In genomic region chr19:16361254-16361653, GRCh38 we compare ENCODE assay signal across 17 cellular contexts. TPM values are rescaled to one million over a fixed set of nuclear protein-coding genes. Genes with fewer than 3 reads are reported as not detected.
A peak's percentile ranks its signal among the peaks of the same experiment; 100 is the strongest.
DNase-seq lines count a peak whose midpoint lies in the region; ATAC-seq, FAIRE-seq and TF ChIP-seq lines count a peak whose summit lies in the region.
"Had no signal": no experiment of that assay in that cellular context is flagged by ENCODE, and none has a peak within 500 bp of the region (broad histone marks: within the 10 kb centered on the region; RNA-seq: fewer than 3 reads in every experiment).

No MANE protein-coding gene starts in this region.

- H2AFZ ChIP-seq in GM23248 (peak overlapping the region; percentile 6; the same call in 1 of the 2 replicates), K562 (ENCODE audit: low read depth, low read length) (no peak overlapping the region)

- peak overlapping the region; percentile 25 for H3K4me2 ChIP-seq in GM23248 (ENCODE audit: unreplicated experiment)
- H3K4me2 ChIP-seq in K562 (ENCODE audit: insufficient read depth, low read length): no peak overlapping the region

- H4K20me1 ChIP-seq in GM23248 (ENCODE audit: insufficient read depth) (no peaks in the 10 kb centered on the region), K562 (replicated peaks; ENCODE audit: control insufficient read depth, insufficient read depth, low read length) (peaks cover 4% of the 10 kb centered on the region; the same call in 1 of the 2 replicates)

- WGBS in GM23248 (ENCODE audit: low coverage in 1 of 2, low lambda C conversion rate in 2 of 2, missing lambda C conversion rate in 2 of 2), 2 experiments: 23 to 25% methylated on average over 13 of the region's 13 CpGs
- 85% methylated on average over 13 of the region's 13 CpGs for WGBS in K562 (ENCODE audit: insufficient coverage, low coverage, missing lambda C conversion rate)
- WGBS in prostate gland: 40% methylated on average over 13 of the region's 13 CpGs

- H3K27me3 ChIP-seq in GM23248 (replicated peaks; ENCODE audit: insufficient read depth) (no peaks in the 10 kb centered on the region), K562 (ENCODE audit: control insufficient read depth in 2 of 2, insufficient read depth in 2 of 2, low read length in 2 of 2) (no peaks in the 10 kb centered on the region), prostate gland (replicated peaks; ENCODE audit: insufficient read depth) (no peaks in the 10 kb centered on the region)

- H3K4me1 Mint-ChIP-seq in T-helper 1 cell treated with Interleukin-12 subunit alpha and Interleukin-12 subunit beta and Interleukin-4 antibody, amounts not matched to agents 30 μg/mL and 1 μg/mL, for 36 hours (ENCODE audit: low read depth): peaks cover 75% of the 10 kb centered on the region

- intact Hi-C loops in K562 (cut with micrococcal nuclease): no loop called here
- intact Hi-C loops in prostate gland (cut with DNase I): no loop called here

- H3K9me2 ChIP-seq in GM23248 (ENCODE audit: insufficient read depth): no peaks in the 10 kb centered on the region

- ATAC-seq in K562: no peak
- ATAC-seq: CD8-positive, alpha-beta T cell; left lobe of liver had no signal

- POLR2A ChIA-PET in K562 (lab: Yijun Ruan, JAX): interaction anchor here (0.7 to 1.4 kb wide), 2 partner anchors 8 to 10 kb away, joined by 3 to 4 read pairs; no protein-coding TSS in a partner anchor

- no peak overlapping the region for H3K9ac ChIP-seq in GM23248
- H3K9ac ChIP-seq in K562 (ENCODE audit: insufficient read depth in 1 of 2, low read depth in 2 of 2, low read length in 2 of 2): no peak overlapping the region

- no peaks in the 10 kb centered on the region for H3K27me3 Mint-ChIP-seq in T-helper 1 cell treated with Interleukin-12 subunit alpha and Interleukin-12 subunit beta and Interleukin-4 antibody, amounts not matched to agents 30 μg/mL and 1 μg/mL, for 36 hours (ENCODE audit: low read depth)

- TF ChIP-seq RAD21 in K562 (CRISPR knock-in tag; conservative IDR thresholded peaks at IDR 0.05 in 1 of 2, IDR thresholded peaks at IDR 0.05 in 1 of 2): no peak

- H3K9me3 ChIP-seq in GM23248 (ENCODE audit: low read depth) (no peaks in the 10 kb centered on the region), K562 (replicated peaks; ENCODE audit: control insufficient read depth, insufficient read depth, low read depth, low read length) (no peaks in the 10 kb centered on the region), prostate gland (no peaks in the 10 kb centered on the region)

- no peak overlapping the region for H3K27ac ChIP-seq in GM23248
- no peak overlapping the region for H3K27ac ChIP-seq in K562 (ENCODE audit: extremely low read depth, low read depth, low read length)
- H3K27ac ChIP-seq in prostate gland: peak overlapping the region; percentile 27 to 62

- H3K27ac Mint-ChIP-seq in T-helper 1 cell treated with Interleukin-12 subunit alpha and Interleukin-12 subunit beta and Interleukin-4 antibody, amounts not matched to agents 30 μg/mL and 1 μg/mL, for 36 hours: peak overlapping the region; percentile 84

- H3K4me1 ChIP-seq in GM23248 (ENCODE audit: insufficient read depth): no peaks in the 10 kb centered on the region; the same call in 1 of the 2 replicates
- H3K4me1 ChIP-seq in K562 (replicated peaks in 1 of 2; ENCODE audit: control insufficient read depth in 2 of 2, insufficient read depth in 2 of 2, low read length in 2 of 2): peaks cover 0 to 17% of the 10 kb centered on the region in 2 experiments; a peak in 2 of 5 replicates
- peaks cover 5% of the 10 kb centered on the region for H3K4me1 ChIP-seq in prostate gland (replicated peaks)

- no peak for TF ChIP-seq EP300 in K562 (IDR thresholded peaks at IDR 0.05; ENCODE audit: low read length)

- CTCF ChIA-PET in K562 (lab: Yijun Ruan, JAX; ENCODE audit: low intra/inter-chr PET ratio): no interaction called here

- no peak for TF ChIP-seq CTCF in K562 (IDR thresholded peaks at IDR 0.05 in 2 of 3, conservative IDR thresholded peaks at IDR 0.05 in 1 of 3; ENCODE audit: insufficient read depth in 2 of 3, low read depth in 1 of 3, low read length in 3 of 3)
- no peak for TF ChIP-seq CTCF in prostate gland (IDR thresholded peaks at IDR 0.05)

- no peaks in the 10 kb centered on the region for H3K9me3 Mint-ChIP-seq in T-helper 1 cell treated with Interleukin-12 subunit alpha and Interleukin-12 subunit beta and Interleukin-4 antibody, amounts not matched to agents 30 μg/mL and 1 μg/mL, for 36 hours
- H3K9me3 Mint-ChIP-seq: CD8-positive, alpha-beta T cell had no signal

- no TSS peak for BruUV-seq in K562 (replicated peaks; lab: Mats Ljungman, UMichigan)

- in situ Hi-C loops in GM23248 (cut with MboI) (no loop called here), K562 (cut with MboI) (no loop called here)

- TF ChIP-seq POLR2A in K562 (conservative IDR thresholded peaks at IDR 0.05): no peak
- TF ChIP-seq POLR2A in prostate gland (IDR thresholded peaks at IDR 0.05): no peak

- FAIRE-seq in K562 (lab: Jason Lieb, UNC): no peak
- FAIRE-seq: RCC 7860 had no signal

- H3F3A ChIP-seq in GM23248 (ENCODE audit: insufficient read depth): no peaks in the 10 kb centered on the region

- H3K4me3 Mint-ChIP-seq in T-helper 1 cell treated with Interleukin-12 subunit alpha and Interleukin-12 subunit beta and Interleukin-4 antibody, amounts not matched to agents 30 μg/mL and 1 μg/mL, for 36 hours: peak overlapping the region; percentile 43
- H3K4me3 Mint-ChIP-seq: CD8-positive, alpha-beta T cell had no signal

- H3K9me1 ChIP-seq in K562 (ENCODE audit: control insufficient read depth, insufficient read depth, low read length): no peaks in the 10 kb centered on the region

- H3K4me3 ChIP-seq in GM23248 (0 out of 2 replicates have a peak overlapping the region, but pooled peaks have one; percentile 20), K562 (no peak overlapping the region), prostate gland (no peak overlapping the region)

- DNase-seq in T-helper 1 cell (no peak), GM23248 (peak; percentile 57), K562 (ENCODE audit: extremely low read depth in 1 of 4, low spot score in 3 of 4) (no peak), prostate gland (ENCODE audit: low spot score) (peak; percentile 49), mucosa of gallbladder (ENCODE audit: low spot score) (no peak), NCI-H1436 (lab: John Stamatoyannopoulos, UW) (no peak), NCI-H524 treated with DMSO at 0.1 percent for 48 hours (lab: John Stamatoyannopoulos, UW) (no peak)
- DNase-seq: 8988T; activated CD8-positive, alpha-beta memory T cell treated with anti-CD3 and anti-CD28 coated beads, Interleukin-2, amount 50 U/mL, for 4 hours; caudate nucleus; CD8-positive, alpha-beta T cell; effector CD8-positive, alpha-beta T cell; NCI-H2081; NCI-H69 had no signal

- no peaks in the 10 kb centered on the region for H3K36me3 ChIP-seq in GM23248 (ENCODE audit: low read depth)
- H3K36me3 ChIP-seq in K562 (ENCODE audit: control insufficient read depth, insufficient read depth, low read length): peaks cover 2% of the 10 kb centered on the region; the same call in 1 of the 3 replicates
- H3K36me3 ChIP-seq in prostate gland: no peaks in the 10 kb centered on the region

- H3K79me2 ChIP-seq in GM23248 (ENCODE audit: insufficient read depth): no peaks in the 10 kb centered on the region
- no peaks in the 10 kb centered on the region for H3K79me2 ChIP-seq in K562 (ENCODE audit: control insufficient read depth, insufficient read depth, low read length)

- peaks cover 25% of the 10 kb centered on the region for H3K36me3 Mint-ChIP-seq in T-helper 1 cell treated with Interleukin-12 subunit alpha and Interleukin-12 subunit beta and Interleukin-4 antibody, amounts not matched to agents 30 μg/mL and 1 μg/mL, for 36 hours (ENCODE audit: low read depth)

TF ChIP-seq in K562, 482 proteins besides CTCF, POLR2A, EP300 and RAD21:
- TF ChIP-seq BRD4 (IDR thresholded peaks at IDR 0.05) (no peak), CEBPB (tag; IDR thresholded peaks at IDR 0.05) (peak; percentile 14; the same call in 1 of the 2 replicates)

RNA-seq across cellular contexts. Expression of gene KLF2, which starts 36.6 kb away (rescaled TPM):
- total RNA-seq in GM23248 (2014; rRNA removed; shearing (Covaris generic)): 3.3 and 11.3 TPM in 2 replicates
- polyA plus RNA-seq in GM23248 (2016; fragmentation: Nextera tagmentation; extraction: Ambion mirVana) (7.8 and 10.8 TPM in 2 replicates), K562 (2011; rRNA removed) (not detected in 2 replicates), K562 (2014; fragmentation: Illumina TruSeq; extraction: Trizol) (not detected in 2 replicates), K562 (2014; fragmentation: Nextera tagmentation; extraction: Ambion mirVana) (not detected), K562 (2014; rRNA removed) (0.19 TPM in 1 of 2 replicates, not detected in the other)
- total RNA-seq in K562 (2011; cell fraction: chromatin; rRNA removed; ENCODE audit: low replicate concordance): not detected in 2 replicates
- 0.17 and 0.26 TPM in 2 replicates for total RNA-seq in K562 (2011; cell fraction: nucleolus; rRNA removed)
- total RNA-seq in K562 (2011; cell fraction: nucleoplasm; rRNA removed): not detected in 2 replicates
- total RNA-seq in K562 (2014; rRNA removed) (0.20 TPM in 1 of 2 replicates, not detected in the other), K562 (2014; rRNA removed; fragmentation: Illumina TruSeq; extraction: Trizol) (0.07 TPM in 1 of 2 replicates, not detected in the other), K562 (2015; rRNA removed; fragmentation: Illumina TruSeq; extraction: Trizol) (not detected in 2 replicates), K562 (2021) (0.71 and 1.3 TPM in 2 replicates), prostate gland (10 to 100 TPM; 19.8 to 24.4 TPM), mucosa of gallbladder (91.4 TPM)
- polyA plus RNA-seq in K562 (2011; cell fraction: cytosol; rRNA removed): 0.04 and 0.22 TPM in 2 replicates
- polyA plus RNA-seq in K562 (2011; cell fraction: nucleus; rRNA removed): 0.17 and 0.40 TPM in 2 replicates
- 0.22 and 1.9 TPM in 2 replicates for polyA plus RNA-seq in K562 (2012)
- polyA minus RNA-seq in K562 (2011; rRNA and poly(A)+ RNA removed): not detected in 2 replicates
- polyA minus RNA-seq in K562 (2011; cell fraction: cytosol; rRNA and poly(A)+ RNA removed): not detected in 2 replicates
- polyA minus RNA-seq in K562 (2011; cell fraction: nucleus; rRNA and poly(A)+ RNA removed): not detected in 2 replicates

Comparison
In these comparisons a context has a peak if more than half of its experiments do, and no peak if none do; other contexts are left out.
1. DNase-seq: peak in GM23248 (single experiment) and prostate gland (single experiment); none in T-helper 1 cell (0 of 5), K562 (0 of 4), mucosa of gallbladder (single experiment), NCI-H1436 (single experiment) and NCI-H524 treated with DMSO at 0.1 percent for 48 hours (single experiment).
2. H3K27ac ChIP-seq: peak in prostate gland (2 of 2); none in GM23248 (single experiment) and K562 (single experiment).